In the genomic region with DNA sequence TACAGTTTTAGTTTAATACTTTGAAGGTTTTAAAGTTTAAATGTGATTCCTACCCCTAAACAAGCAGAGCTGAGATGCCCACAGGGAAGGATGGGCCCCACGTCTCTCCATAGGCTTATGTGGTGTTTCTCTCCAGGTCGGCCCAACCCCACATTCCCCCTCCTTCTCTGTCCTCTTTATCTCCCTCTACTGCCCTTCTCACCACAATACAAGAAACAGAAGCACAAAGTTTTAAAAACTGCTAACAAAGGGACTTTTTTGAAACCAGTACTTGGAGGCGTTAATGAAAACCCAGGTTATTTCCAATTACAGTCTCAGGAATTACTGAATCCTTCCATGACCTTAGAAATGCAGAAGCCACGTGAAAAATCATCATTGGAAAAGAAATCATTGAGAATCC, we compare ENCODE assay signal across 25 cellular contexts.
A peak's percentile ranks its signal among the peaks of the same experiment; 100 is the strongest.
DNase-seq lines count a peak whose midpoint lies in the region; FAIRE-seq and TF ChIP-seq lines count a peak whose summit lies in the region.
"Had no signal": no experiment of that assay in that cellular context is flagged by ENCODE, and none has a peak within 500 bp of the region (broad histone marks: within the 10 kb centered on the region; RNA-seq: fewer than 3 reads in every experiment).

No MANE protein-coding gene starts in this region.

- no peak overlapping the region for H3K27ac ChIP-seq in KMS-11
- H3K27ac ChIP-seq in brain microvascular endothelial cell: no peak overlapping the region
- no peak overlapping the region for H3K27ac ChIP-seq in neural progenitor cell
- H3K27ac ChIP-seq: 22Rv1, cardiac muscle cell, HL-60, spleen had no signal

- H2AFZ ChIP-seq in KMS-11 (ENCODE audit: low read depth) (peak overlapping the region; percentile 6; the same call in 1 of the 2 replicates), neural progenitor cell (replicated peaks) (no peak overlapping the region)

- H3K27me3 Mint-ChIP-seq in neural progenitor cell (ENCODE audit: insufficient read depth, low read depth): no peaks in the 10 kb centered on the region
- H3K27me3 Mint-ChIP-seq: activated B cell treated with CpG ODN at 0.5 μM for 24 hours; memory B cell; naive B cell; stimulated activated memory B cell treated with anti-CD40 and anti-IgM and Interleukin-4, amounts not matched to agents 10 μg/mL and 1 μg/mL and 100 μg/mL, for 72 hours had no signal

- H3K36me3 ChIP-seq in KMS-11 (ENCODE audit: insufficient read depth) (no peaks in the 10 kb centered on the region), brain microvascular endothelial cell (replicated peaks) (no peaks in the 10 kb centered on the region), neural progenitor cell (no peaks in the 10 kb centered on the region)
- H3K36me3 ChIP-seq: cardiac muscle cell, spleen had no signal

- in situ Hi-C loops in brain microvascular endothelial cell (cut with HindIII; ENCODE audit: low pct_ligation_motif_present, low sequenced_read_pairs): no loop called here

- no peaks in the 10 kb centered on the region for H3K27me3 ChIP-seq in KMS-11 (ENCODE audit: insufficient read depth, low read depth)
- H3K27me3 ChIP-seq in brain microvascular endothelial cell (replicated peaks): no peaks in the 10 kb centered on the region
- no peaks in the 10 kb centered on the region for H3K27me3 ChIP-seq in neural progenitor cell
- H3K27me3 ChIP-seq: spleen had no signal

- H3K9ac ChIP-seq in KMS-11 (no peak overlapping the region), neural progenitor cell (no peak overlapping the region)

- TF ChIP-seq CTCF in KMS-11 (conservative IDR thresholded peaks at IDR 0.05; ENCODE audit: low read depth, low read length) (no peak), brain microvascular endothelial cell (IDR thresholded peaks at IDR 0.05; ENCODE audit: low read depth, low read length, missing control alignments) (peak; percentile 20), neural progenitor cell (IDR thresholded peaks at IDR 0.05) (peak; percentile 39)

- no peak overlapping the region for H3K4me3 ChIP-seq in KMS-11 (IDR thresholded peaks at IDR 0.05; ENCODE audit: insufficient read depth, low read depth, low read length)
- no peak overlapping the region for H3K4me3 ChIP-seq in brain microvascular endothelial cell (ENCODE audit: low read depth, low read length)
- H3K4me3 ChIP-seq in neural progenitor cell: no peak overlapping the region
- H3K4me3 ChIP-seq: cardiac muscle cell, spleen had no signal

- H3K4me2 ChIP-seq in KMS-11 (no peak overlapping the region), neural progenitor cell (no peak overlapping the region)

- no peak overlapping the region for H3K4me3 Mint-ChIP-seq in neural progenitor cell
- H3K4me3 Mint-ChIP-seq: activated B cell treated with CpG ODN at 0.5 μM for 24 hours; activated naive CD4-positive, alpha-beta T cell treated with anti-CD3 and anti-CD28 coated beads, Interleukin-2, amount 50 U/mL, for 24 hours; memory B cell; naive B cell; stimulated activated memory B cell treated with anti-CD40 and anti-IgM and Interleukin-4, amounts not matched to agents 10 μg/mL and 1 μg/mL and 100 μg/mL, for 72 hours had no signal

- H4K20me1 ChIP-seq in KMS-11 (ENCODE audit: insufficient read depth) (no peaks in the 10 kb centered on the region), neural progenitor cell (ENCODE audit: low read depth) (no peaks in the 10 kb centered on the region)

- intact Hi-C loops in head of caudate nucleus (cut with DNase I): no loop called here

- H3K4me1 ChIP-seq in KMS-11 (ENCODE audit: low read depth, poor library complexity, severe bottlenecking) (peaks cover 23% of the 10 kb centered on the region), neural progenitor cell (no peaks in the 10 kb centered on the region)

- H3K9me3 Mint-ChIP-seq in neural progenitor cell: no peaks in the 10 kb centered on the region
- H3K9me3 Mint-ChIP-seq: activated B cell treated with CpG ODN at 0.5 μM for 24 hours; activated naive CD4-positive, alpha-beta T cell treated with anti-CD3 and anti-CD28 coated beads, Interleukin-2, amount 50 U/mL, for 24 hours; memory B cell had no signal

- peaks cover 6% of the 10 kb centered on the region for H3K4me1 Mint-ChIP-seq in neural progenitor cell
- H3K4me1 Mint-ChIP-seq: activated naive CD4-positive, alpha-beta T cell treated with anti-CD3 and anti-CD28 coated beads, Interleukin-2, amount 50 U/mL, for 24 hours had no signal

- FAIRE-seq in frontal cortex (lab: Jason Lieb, UNC): no peak
- FAIRE-seq: endometrium had no signal

- H3K27ac Mint-ChIP-seq in neural progenitor cell: no peak overlapping the region
- H3K27ac Mint-ChIP-seq: activated B cell treated with CpG ODN at 0.5 μM for 24 hours; activated naive CD4-positive, alpha-beta T cell treated with anti-CD3 and anti-CD28 coated beads, Interleukin-2, amount 50 U/mL, for 24 hours; memory B cell; stimulated activated memory B cell treated with anti-CD40 and anti-IgM and Interleukin-4, amounts not matched to agents 10 μg/mL and 1 μg/mL and 100 μg/mL, for 72 hours had no signal

- no peaks in the 10 kb centered on the region for H3F3A ChIP-seq in neural progenitor cell (ENCODE audit: low read depth)

- H3K79me2 ChIP-seq in KMS-11 (ENCODE audit: insufficient read depth, low read depth): no peaks in the 10 kb centered on the region
- H3K79me2 ChIP-seq in neural progenitor cell (ENCODE audit: low read depth): no peaks in the 10 kb centered on the region

- DNase-seq in DMS 273 (lab: John Stamatoyannopoulos, UW; ENCODE audit: unreplicated experiment): peak; percentile 35
- no peak for DNase-seq in DMS 273 treated with DMSO at 0.1 percent for 48 hours (lab: John Stamatoyannopoulos, UW)
- no peak for DNase-seq in brain microvascular endothelial cell
- peak; percentile 27 for DNase-seq in neural progenitor cell (ENCODE audit: low spot score)
- DNase-seq in frontal cortex (ENCODE audit: low spot score in 2 of 2): no peak
- DNase-seq in head of caudate nucleus: no peak
- DNase-seq in activated effector memory CD4-positive, alpha-beta T cell treated with Interleukin-2 at 50 U/mL for 16 hours: no peak
- DNase-seq: activated B cell treated with CpG ODN at 0.5 μM for 24 hours; AML-193; left colon; naive B cell; NCI-H1092; NCI-H187 treated with DMSO at 0.1 percent for 48 hours; NCI-H748 treated with DMSO at 0.1 percent for 48 hours; retina; spleen; stimulated activated CD4-positive, alpha-beta T cell treated with anti-CD3 and anti-CD28 coated beads, Interleukin-2, amount 100 ng/mL, for 48 hours had no signal

- H3K36me3 Mint-ChIP-seq in neural progenitor cell: no peaks in the 10 kb centered on the region
- H3K36me3 Mint-ChIP-seq: activated naive CD4-positive, alpha-beta T cell treated with anti-CD3 and anti-CD28 coated beads, Interleukin-2, amount 50 U/mL, for 24 hours; stimulated activated memory B cell treated with anti-CD40 and anti-IgM and Interleukin-4, amounts not matched to agents 10 μg/mL and 1 μg/mL and 100 μg/mL, for 72 hours had no signal

- H3K9me3 ChIP-seq in neural progenitor cell (ENCODE audit: low read depth): no peaks in the 10 kb centered on the region
- H3K9me3 ChIP-seq: spleen had no signal

Comparison
In these comparisons a context has a peak if more than half of its experiments do, and no peak if none do; other contexts are left out.
1. DNase-seq: peak in DMS 273 (single experiment) and neural progenitor cell (single experiment); none in DMS 273 treated with DMSO at 0.1 percent for 48 hours (single experiment), brain microvascular endothelial cell (single experiment), frontal cortex (0 of 2), head of caudate nucleus (0 of 42) and activated effector memory CD4-positive, alpha-beta T cell treated with Interleukin-2 at 50 U/mL for 16 hours (single experiment).